ENCODE assay signal across 13 cellular contexts in the genomic region with DNA sequence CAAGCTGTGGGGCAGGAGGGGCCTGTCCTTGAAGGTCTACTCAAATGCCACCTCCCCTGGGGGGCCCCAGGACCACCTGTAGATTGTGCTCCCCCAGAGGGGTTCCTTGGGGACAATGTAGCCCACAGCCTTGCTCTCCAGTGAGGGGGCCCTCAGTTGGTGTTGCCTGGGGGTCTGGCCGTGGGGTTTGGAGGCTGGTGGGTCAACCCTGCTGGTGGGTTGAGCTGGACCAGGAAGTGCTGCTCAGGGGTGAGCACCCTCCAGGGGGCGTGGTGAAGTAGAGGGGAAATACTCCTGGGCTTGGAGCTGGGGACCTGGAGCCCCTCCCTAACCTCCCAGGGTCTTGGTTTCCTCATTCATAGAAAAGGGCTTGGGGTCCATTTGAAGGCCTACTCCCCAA.
DNase-seq lines count a peak whose midpoint lies in the region; ATAC-seq and TF ChIP-seq lines count a peak whose summit lies in the region.
"Had no signal": no experiment of that assay in that cellular context is flagged by ENCODE, and none has a peak within 500 bp of the region (broad histone marks: within the 10 kb centered on the region; RNA-seq: fewer than 3 reads in every experiment).

No MANE protein-coding gene starts in this region.

- WGBS in esophagus muscularis mucosa, result 93% methylated on average over 2 of the region's 2 CpGs

- H3K27me3 ChIP-seq in H7 (ENCODE audit: control insufficient read depth, insufficient read depth, low read length) (no peaks in the 10 kb centered on the region), esophagus muscularis mucosa (peaks cover 0 to 35% (median 0%) of the 10 kb centered on the region in 4 donors)

- no peaks in the 10 kb centered on the region for H3K27me3 Mint-ChIP-seq in WTC11 (ENCODE audit: low read depth)

- H3K9me3 Mint-ChIP-seq in WTC11, result no peaks in the 10 kb centered on the region

- no peak overlapping the region for H3K4me3 ChIP-seq in H7 (ENCODE audit: insufficient read depth, low read depth, low read length)
- no peak overlapping the region for H3K4me3 ChIP-seq in esophagus muscularis mucosa

- intact Hi-C loops in esophagus muscularis mucosa (cut with DNase I), result no loop called here

- no peak for TF ChIP-seq POLR2A in esophagus muscularis mucosa (IDR thresholded peaks at IDR 0.05; ENCODE audit: low read depth)

- H3K9me3 ChIP-seq in esophagus muscularis mucosa, result no peaks in the 10 kb centered on the region

- ATAC-seq in WTC11 (peak; percentile 50; the same call in 1 of the 2 replicates), HG03097 (IDR thresholded peaks at IDR 0.05; ENCODE audit: low FRiP score, unreplicated experiment) (no peak), GM19035 (IDR thresholded peaks at IDR 0.05; ENCODE audit: unreplicated experiment) (no peak)

- TF ChIP-seq CTCF in WTC11 (IDR thresholded peaks at IDR 0.05), result no peak
- no peak for TF ChIP-seq CTCF in esophagus muscularis mucosa (IDR thresholded peaks at IDR 0.05)

- DNase-seq in H7, result peak; percentile 77
- DNase-seq in WTC11 (ENCODE audit: low spot score), result no peak
- DNase-seq in iPS-NIHi7 (ENCODE audit: extremely low spot score), result peak; percentile 46
- DNase-seq in ureter (ENCODE audit: low spot score), result peak; percentile 36
- DNase-seq in esophagus muscularis mucosa (ENCODE audit: extremely low spot score), result no peak
- DNase-seq: CD4-positive, alpha-beta memory T cell; Kasumi-1; NCI-H1417; NCI-H2029 treated with DMSO at 0.1 percent for 48 hours; NCI-H526 had no signal

- no peaks in the 10 kb centered on the region for H3K36me3 Mint-ChIP-seq in WTC11
- H3K36me3 Mint-ChIP-seq: CD4-positive, alpha-beta memory T cell had no signal

- H3K27ac Mint-ChIP-seq in WTC11, result no peak overlapping the region
- H3K27ac Mint-ChIP-seq: B cell; CD4-positive, alpha-beta memory T cell had no signal

- H3K4me1 ChIP-seq in esophagus muscularis mucosa, result no peaks in the 10 kb centered on the region

- POLR2A ChIA-PET in WTC11 (lab: Charles Lee), result no interaction called here

- no peak overlapping the region for H3K27ac ChIP-seq in esophagus muscularis mucosa (replicated peaks in 1 of 4)

- TF ChIP-seq EP300 in esophagus muscularis mucosa (IDR thresholded peaks at IDR 0.05), result no peak

- no peak overlapping the region for H3K4me3 Mint-ChIP-seq in WTC11
- H3K4me3 Mint-ChIP-seq: B cell; CD4-positive, alpha-beta memory T cell had no signal

- no peaks in the 10 kb centered on the region for H3K36me3 ChIP-seq in H7 (replicated peaks; ENCODE audit: control insufficient read depth, insufficient read depth, low read length)
- H3K36me3 ChIP-seq in esophagus muscularis mucosa, result no peaks in the 10 kb centered on the region

- CTCF ChIA-PET in WTC11 (lab: Charles Lee), result interaction anchor here (0.6 to 1.5 kb wide), 15 partner anchors 11 to 837 kb away, joined by 3 to 10 read pairs (median 4); no protein-coding TSS in a partner anchor

- H3K4me1 Mint-ChIP-seq in WTC11, result peaks cover 4% of the 10 kb centered on the region; the same call in 1 of the 2 replicates
- H3K4me1 Mint-ChIP-seq: B cell; CD4-positive, alpha-beta memory T cell had no signal

TF ChIP-seq in WTC11, 78 proteins besides CTCF, POLR2A, EP300 and RAD21:
- no peak for TF ChIP-seq HMGXB4 (CRISPR knock-in tag; IDR thresholded peaks at IDR 0.05)
- TF ChIP-seq JAZF1 (CRISPR knock-in tag; IDR thresholded peaks at IDR 0.05), result no peak
- TF ChIP-seq, protein P1, sequence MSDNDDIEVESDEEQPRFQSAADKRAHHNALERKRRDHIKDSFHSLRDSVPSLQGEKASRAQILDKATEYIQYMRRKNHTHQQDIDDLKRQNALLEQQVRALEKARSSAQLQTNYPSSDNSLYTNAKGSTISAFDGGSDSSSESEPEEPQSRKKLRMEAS (CRISPR knock-in tag; IDR thresholded peaks at IDR 0.05), result no peak
- no peak for TF ChIP-seq EMX1 (CRISPR knock-in tag; IDR thresholded peaks at IDR 0.05)
- TF ChIP-seq STAT6 (CRISPR knock-in tag; conservative IDR thresholded peaks at IDR 0.05; ENCODE audit: low read depth), result no peak
- no peak for TF ChIP-seq SOX15 (CRISPR knock-in tag; IDR thresholded peaks at IDR 0.05)
- TF ChIP-seq ZNF317 (CRISPR knock-in tag; IDR thresholded peaks at IDR 0.05; ENCODE audit: borderline replicate concordance, low read depth), result no peak
- no peak for TF ChIP-seq NFYB (CRISPR knock-in tag; conservative IDR thresholded peaks at IDR 0.05; ENCODE audit: low read depth)
- no peak for TF ChIP-seq JUN (CRISPR knock-in tag; IDR thresholded peaks at IDR 0.05)
- no peak for TF ChIP-seq NR3C1 (CRISPR knock-in tag; conservative IDR thresholded peaks at IDR 0.05; ENCODE audit: low read depth)
- TF ChIP-seq NR2C2 (CRISPR knock-in tag; IDR thresholded peaks at IDR 0.05), result no peak
- TF ChIP-seq ZMAT4 (CRISPR knock-in tag; IDR thresholded peaks at IDR 0.05), result no peak
- TF ChIP-seq ZNF281 (CRISPR knock-in tag; IDR thresholded peaks at IDR 0.05), result no peak
- TF ChIP-seq ZNF232 (CRISPR knock-in tag; IDR thresholded peaks at IDR 0.05), result no peak
- no peak for TF ChIP-seq ELF4 (CRISPR knock-in tag; IDR thresholded peaks at IDR 0.05; ENCODE audit: low read depth)
- no peak for TF ChIP-seq KAT7 (CRISPR knock-in tag; IDR thresholded peaks at IDR 0.05; ENCODE audit: borderline replicate concordance)
- TF ChIP-seq, protein P2, sequence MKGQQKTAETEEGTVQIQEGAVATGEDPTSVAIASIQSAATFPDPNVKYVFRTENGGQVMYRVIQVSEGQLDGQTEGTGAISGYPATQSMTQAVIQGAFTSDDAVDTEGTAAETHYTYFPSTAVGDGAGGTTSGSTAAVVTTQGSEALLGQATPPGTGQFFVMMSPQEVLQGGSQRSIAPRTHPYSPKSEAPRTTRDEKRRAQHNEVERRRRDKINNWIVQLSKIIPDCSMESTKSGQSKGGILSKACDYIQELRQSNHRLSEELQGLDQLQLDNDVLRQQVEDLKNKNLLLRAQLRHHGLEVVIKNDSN (CRISPR knock-in tag; IDR thresholded peaks at IDR 0.05), result no peak

Comparison
In these comparisons a context has a peak if more than half of its experiments do, and no peak if none do; other contexts are left out.
1. DNase-seq: peak in H7 (single experiment), iPS-NIHi7 (single experiment) and ureter (single experiment); none in WTC11 (single experiment) and esophagus muscularis mucosa (single experiment).